ENCODE assay signal across 12 cellular contexts in genomic region chr2:73821227-73821626, GRCh38. TPM values are rescaled to one million over a fixed set of nuclear protein-coding genes. Genes with fewer than 3 reads are reported as not detected.
DNase-seq lines count a peak whose midpoint lies in the region; ATAC-seq, FAIRE-seq and TF ChIP-seq lines count a peak whose summit lies in the region.
"Had no signal": no experiment of that assay in that cellular context is flagged by ENCODE, and none has a peak within 500 bp of the region (broad histone marks: within the 10 kb centered on the region; RNA-seq: fewer than 3 reads in every experiment).

No MANE protein-coding gene starts in this region.

- 22 to 43% methylated on average over 2 of the region's 2 CpGs for WGBS in gastroesophageal sphincter (ENCODE audit: low coverage in 1 of 2), 2 donors

- no peak for TF ChIP-seq CTCF in gastroesophageal sphincter (IDR thresholded peaks at IDR 0.05)

- H3K27me3 ChIP-seq in gastroesophageal sphincter, result peaks cover 22% of the 10 kb centered on the region

- no peak overlapping the region for H3K27ac ChIP-seq in gastroesophageal sphincter
- H3K27ac ChIP-seq: cardiac muscle cell had no signal

- no peak for FAIRE-seq in GM19239 (lab: Jason Lieb, UNC)
- FAIRE-seq: H54 had no signal

- peaks cover 0 to 8% (median 0%) of the 10 kb centered on the region in 3 donors for H3K4me1 ChIP-seq in gastroesophageal sphincter

- TF ChIP-seq POLR2A in gastroesophageal sphincter (IDR thresholded peaks at IDR 0.05), result no peak

- DNase-seq in GM19239 (ENCODE audit: insufficient read length, low spot score) (peak; percentile 20), UCSD-AML1 (lab: John Stamatoyannopoulos, UW; ENCODE audit: unreplicated experiment) (peak; percentile 39), T1000 (lab: John Stamatoyannopoulos, UW) (no peak), SKM-1 (lab: John Stamatoyannopoulos, UW; ENCODE audit: unreplicated experiment) (no peak)
- DNase-seq: stimulated activated naive CD4-positive, alpha-beta T cell had no signal

- no peak for TF ChIP-seq EP300 in gastroesophageal sphincter (IDR thresholded peaks at IDR 0.05)

- no peaks in the 10 kb centered on the region for H3K9me3 ChIP-seq in gastroesophageal sphincter

- no peak overlapping the region for H3K4me3 ChIP-seq in gastroesophageal sphincter
- H3K4me3 ChIP-seq: cardiac muscle cell had no signal

- H3K36me3 ChIP-seq in gastroesophageal sphincter, result no peaks in the 10 kb centered on the region
- H3K36me3 ChIP-seq: cardiac muscle cell had no signal

- ATAC-seq in GM18502 (IDR thresholded peaks at IDR 0.05; ENCODE audit: poor library complexity, unreplicated experiment) (peak; percentile 83), HG02870 (IDR thresholded peaks at IDR 0.05; ENCODE audit: unreplicated experiment) (peak; percentile 83), GM19324 (IDR thresholded peaks at IDR 0.05; ENCODE audit: low FRiP score, unreplicated experiment) (no peak), gastroesophageal sphincter (no peak)

RNA-seq across cellular contexts. Expression of gene STAMBP, which starts 7.5 kb away (rescaled TPM):
- total RNA-seq in gastroesophageal sphincter, result 10 to 100 TPM; 37.7 to 82.0 (median 44.1) TPM

RNA-seq across cellular contexts. Expression of gene C2orf78, which starts 37.2 kb away (rescaled TPM):
- not detected for total RNA-seq in gastroesophageal sphincter
- total RNA-seq: lung microvascular endothelial cell had no signal

RNA-seq across cellular contexts. Expression of gene DUSP11, which starts 41.3 kb away (rescaled TPM):
- 10 to 100 TPM; 19.6 to 25.8 (median 25.1) TPM for total RNA-seq in gastroesophageal sphincter

Comparison
In these comparisons a context has a peak if more than half of its experiments do, and no peak if none do; other contexts are left out.
1. ATAC-seq: peak in GM18502 (single experiment) and HG02870 (single experiment); none in GM19324 (single experiment) and gastroesophageal sphincter (single experiment).
2. DNase-seq: peak in GM19239 (single experiment) and UCSD-AML1 (single experiment); none in T1000 (single experiment) and SKM-1 (single experiment).